ENCODE assay signal across 8 cellular contexts in the genomic region with DNA sequence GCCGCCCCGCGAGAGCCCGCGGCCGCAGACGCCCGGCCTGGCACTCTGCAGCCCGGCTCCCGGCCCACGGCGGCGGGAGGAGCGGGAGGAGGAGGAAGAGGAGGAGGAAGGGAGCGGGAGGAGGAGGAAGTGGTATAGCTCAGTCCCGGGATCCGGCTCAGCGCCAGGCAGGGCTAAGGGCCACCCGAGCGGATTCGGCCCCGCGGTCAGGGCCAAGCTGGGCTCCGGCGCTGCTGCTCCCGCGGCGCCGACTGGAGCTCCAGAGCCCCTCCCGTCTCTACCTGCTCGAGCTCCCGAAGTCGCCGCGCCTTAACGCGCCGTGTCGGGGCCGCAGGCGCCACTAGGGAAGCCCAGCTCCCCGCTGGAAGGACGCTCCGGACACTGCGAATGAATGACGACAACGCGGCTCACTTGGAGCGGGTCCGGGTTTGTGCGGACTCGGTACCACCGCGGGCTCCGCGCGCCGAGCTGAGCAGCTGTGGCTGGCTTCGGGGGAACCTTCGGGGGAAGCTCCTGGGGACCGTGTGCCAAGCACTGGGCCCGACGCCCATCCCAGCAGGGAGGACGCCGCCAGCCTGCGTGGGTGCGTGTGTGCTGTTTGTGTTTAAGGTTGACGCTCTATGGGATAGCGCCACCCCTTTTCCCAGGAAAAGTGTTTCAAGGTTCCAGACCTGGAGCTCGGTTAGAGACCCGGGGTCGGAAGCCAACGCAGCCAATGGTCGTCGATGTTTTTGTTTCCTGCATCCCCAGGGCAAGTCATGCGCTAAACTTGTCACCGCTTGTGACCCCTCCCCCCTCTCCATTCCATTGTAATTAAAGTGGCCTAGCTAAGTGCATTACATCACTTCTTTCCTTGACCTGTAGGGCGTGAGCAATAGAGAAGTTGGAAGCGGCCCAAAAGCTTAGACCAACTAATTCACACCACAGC. TPM values are rescaled to one million over a fixed set of nuclear protein-coding genes. Genes with fewer than 3 reads are reported as not detected.
DNase-seq lines count a peak whose midpoint lies in the region; ATAC-seq and TF ChIP-seq lines count a peak whose summit lies in the region.

TSS of gene TBC1D9 (minus strand) at position 94 of the 928 bp plus-strand sequence. CDS start 340 bp downstream, outside the sequence.

- peak; percentile 65 for DNase-seq in DMS 273 treated with DMSO at 0.1 percent for 48 hours (lab: John Stamatoyannopoulos, UW)
- peak; percentile 85 to 94 for DNase-seq in NCI-H526 (lab: John Stamatoyannopoulos, UW)
- peak; percentile 80 for DNase-seq in adipocyte (ENCODE audit: low read depth)
- peak; percentile 79 for DNase-seq in glutamatergic neuron
- peak; percentile 61 for DNase-seq in neural crest cell (ENCODE audit: low read depth, low spot score)
- no peak for DNase-seq in effector CD8-positive, alpha-beta T cell (lab: John Stamatoyannopoulos, UW)

- H3K27ac Mint-ChIP-seq in glutamatergic neuron (ENCODE audit: unreplicated experiment) (peak within 1 kb of the TSS; percentile 89), neural crest cell (ENCODE audit: unreplicated experiment) (peak within 1 kb of the TSS; percentile 89)

- peak within 1 kb of the TSS; percentile 89 for H3K9ac ChIP-seq in adipocyte (ENCODE audit: low read length)

- no peaks in the 10 kb centered on the region for H3K9me3 ChIP-seq in adipocyte (ENCODE audit: control insufficient read depth, low read length)

- H3K9me3 Mint-ChIP-seq in glutamatergic neuron (ENCODE audit: unreplicated experiment): peaks cover 18% of the 10 kb centered on the region
- no peaks in the 10 kb centered on the region for H3K9me3 Mint-ChIP-seq in neural crest cell

- H3K4me3 Mint-ChIP-seq in glutamatergic neuron (ENCODE audit: unreplicated experiment) (peak within 1 kb of the TSS; percentile 82), neural crest cell (peak within 1 kb of the TSS; percentile 93)

- peak; percentile 52 for TF ChIP-seq CTCF in glutamatergic neuron (IDR thresholded peaks at IDR 0.05; ENCODE audit: partially characterized antibody, unreplicated experiment)
- TF ChIP-seq CTCF in neural crest cell (conservative IDR thresholded peaks at IDR 0.05): no peak

- peaks cover 28% of the 10 kb centered on the region for H3K4me1 ChIP-seq in adipocyte (ENCODE audit: control insufficient read depth, insufficient read depth, low read length)

- no peaks in the 10 kb centered on the region for H3K27me3 ChIP-seq in adipocyte (replicated peaks; ENCODE audit: control insufficient read depth, insufficient read depth, low read length)

- H3K36me3 ChIP-seq in adipocyte (ENCODE audit: control insufficient read depth, insufficient read depth, low read length, severe bottlenecking): no peaks in the 10 kb centered on the region

- H3K27me3 Mint-ChIP-seq in glutamatergic neuron (ENCODE audit: unreplicated experiment) (peaks cover 10% of the 10 kb centered on the region), neural crest cell (ENCODE audit: low read depth) (peaks cover 2% of the 10 kb centered on the region)

- H3K4me1 Mint-ChIP-seq in glutamatergic neuron (ENCODE audit: low read depth, unreplicated experiment) (peaks cover 10% of the 10 kb centered on the region), neural crest cell (peaks cover 31% of the 10 kb centered on the region)

- peaks cover 18% of the 10 kb centered on the region for H3K36me3 Mint-ChIP-seq in glutamatergic neuron (ENCODE audit: unreplicated experiment)
- H3K36me3 Mint-ChIP-seq in neural crest cell (ENCODE audit: low read depth): peaks cover 11% of the 10 kb centered on the region

- ATAC-seq in GM19455 (IDR thresholded peaks at IDR 0.05; ENCODE audit: unreplicated experiment) (peak; percentile 56), HG03521 (IDR thresholded peaks at IDR 0.05; ENCODE audit: unreplicated experiment) (peak; percentile 34)

- H3K4me3 ChIP-seq in adipocyte (ENCODE audit: low read length): peak within 1 kb of the TSS; percentile 89

RNA-seq across cellular contexts. Expression of gene TBC1D9, which starts in this region (rescaled TPM):
- 47.8 TPM for total RNA-seq in glutamatergic neuron (ENCODE audit: unreplicated experiment)
- total RNA-seq in neural crest cell: 15.9 and 16.1 TPM in 2 replicates
